Comparison of ENCODE assay signal across 23 cellular contexts in genomic region chr4:7503597-7503996, GRCh38.
DNase-seq lines count a peak whose midpoint lies in the region; ATAC-seq and TF ChIP-seq lines count a peak whose summit lies in the region.
"Had no signal": no experiment of that assay in that cellular context is flagged by ENCODE, and none has a peak within 500 bp of the region (broad histone marks: within the 10 kb centered on the region; RNA-seq: fewer than 3 reads in every experiment).

No MANE protein-coding gene starts in this region.

- H3K27me3 ChIP-seq in BLaER1, result no peaks in the 10 kb centered on the region
- H3K27me3 ChIP-seq in BLaER1 treated with 17β-estradiol and CSF1 and Interleukin-3, amounts not matched to agents 10 nM and 100 nM, result peaks cover 0 to 82% (median 0%) of the 10 kb centered on the region in 11 experiments; a peak in 7 of 22 replicates
- H3K27me3 ChIP-seq in tibial artery, result peaks cover 0 to 10% of the 10 kb centered on the region in 2 donors

- H3K9me3 ChIP-seq in BLaER1 (no peaks in the 10 kb centered on the region), tibial artery (no peaks in the 10 kb centered on the region)
- H3K9me3 ChIP-seq in BLaER1 treated with 17β-estradiol and CSF1 and Interleukin-3, amounts not matched to agents 10 nM and 100 nM (replicated peaks in 1 of 11), result no peaks in the 10 kb centered on the region
- H3K9me3 ChIP-seq: SJSA1 had no signal

- peaks cover 48% of the 10 kb centered on the region for H3K4me1 Mint-ChIP-seq in glutamatergic neuron (ENCODE audit: low read depth, unreplicated experiment)
- H3K4me1 Mint-ChIP-seq: CD14-positive monocyte had no signal

- peak; percentile 46 for DNase-seq in NCI-H2171 (lab: John Stamatoyannopoulos, UW)
- DNase-seq in glutamatergic neuron, result no peak
- DNase-seq in tibial artery, result no peak
- no peak for DNase-seq in activated naive CD4-positive, alpha-beta T cell treated with anti-CD3 and anti-CD28 coated beads, Interleukin-2, amount 50 U/mL, for 72 hours (ENCODE audit: low spot score in 2 of 2)
- DNase-seq: CD8-positive, alpha-beta memory T cell; DMS 273 treated with DMSO at 0.1 percent for 48 hours; DMS79; GF-D8; KBM-7; MV-4-11; NCI-H1694 treated with DMSO at 0.1 percent for 48 hours; NCI-H2081 treated with DMSO at 0.1 percent for 48 hours; NCI-H2227 treated with DMSO at 0.1 percent for 48 hours; NCI-H510A; PC-3; Right ventricle myocardium superior; T-helper 1 cell had no signal

- no peaks in the 10 kb centered on the region for H3K36me3 Mint-ChIP-seq in glutamatergic neuron (ENCODE audit: unreplicated experiment)
- no peaks in the 10 kb centered on the region for H3K36me3 Mint-ChIP-seq in activated naive CD4-positive, alpha-beta T cell treated with anti-CD3 and anti-CD28 coated beads, Interleukin-2, amount 50 U/mL, for 72 hours
- H3K36me3 Mint-ChIP-seq: CD14-positive monocyte; CD8-positive, alpha-beta memory T cell had no signal

- H4K20me1 ChIP-seq in BLaER1, result peaks cover 39% of the 10 kb centered on the region
- peaks cover 0 to 50% (median 5%) of the 10 kb centered on the region in 11 experiments; a peak in 9 of 22 replicates for H4K20me1 ChIP-seq in BLaER1 treated with 17β-estradiol and CSF1 and Interleukin-3, amounts not matched to agents 10 nM and 100 nM

- H3K27me3 Mint-ChIP-seq in glutamatergic neuron (ENCODE audit: unreplicated experiment), result peaks cover 17% of the 10 kb centered on the region

- H3K27ac Mint-ChIP-seq in glutamatergic neuron (ENCODE audit: unreplicated experiment), result peak overlapping the region; percentile 54
- H3K27ac Mint-ChIP-seq in activated naive CD4-positive, alpha-beta T cell treated with anti-CD3 and anti-CD28 coated beads, Interleukin-2, amount 50 U/mL, for 72 hours, result no peak overlapping the region
- H3K27ac Mint-ChIP-seq: CD14-positive monocyte had no signal

- peaks cover 22% of the 10 kb centered on the region for H3K9me3 Mint-ChIP-seq in glutamatergic neuron (ENCODE audit: unreplicated experiment)
- no peaks in the 10 kb centered on the region for H3K9me3 Mint-ChIP-seq in activated naive CD4-positive, alpha-beta T cell treated with anti-CD3 and anti-CD28 coated beads, Interleukin-2, amount 50 U/mL, for 72 hours
- H3K9me3 Mint-ChIP-seq: CD14-positive monocyte; CD8-positive, alpha-beta memory T cell had no signal

- H3K36me3 ChIP-seq in BLaER1, result no peaks in the 10 kb centered on the region
- no peaks in the 10 kb centered on the region for H3K36me3 ChIP-seq in BLaER1 treated with 17β-estradiol and CSF1 and Interleukin-3, amounts not matched to agents 10 nM and 100 nM
- no peaks in the 10 kb centered on the region for H3K36me3 ChIP-seq in tibial artery
- H3K36me3 ChIP-seq: SJSA1 had no signal

- TF ChIP-seq CTCF in glutamatergic neuron (IDR thresholded peaks at IDR 0.05; ENCODE audit: partially characterized antibody, unreplicated experiment) (no peak), tibial artery (IDR thresholded peaks at IDR 0.05) (no peak)

- peak overlapping the region; percentile 94 for H3K4me2 ChIP-seq in BLaER1
- H3K4me2 ChIP-seq in BLaER1 treated with 17β-estradiol and CSF1 and Interleukin-3, amounts not matched to agents 10 nM and 100 nM, result peak overlapping the region in 10 of 11 experiments; percentile 42 to 99 (median 89); a peak in 19 of 22 replicates

- H3K4me3 ChIP-seq in BLaER1 (no peak overlapping the region), tibial artery (no peak overlapping the region)
- H3K4me3 ChIP-seq in BLaER1 treated with 17β-estradiol and CSF1 and Interleukin-3, amounts not matched to agents 10 nM and 100 nM, result no peak overlapping the region
- H3K4me3 ChIP-seq: SJSA1 had no signal

- intact Hi-C loops in tibial artery (cut with DNase I; ENCODE audit: low total_unique reads), result no loop called here

- peaks cover 100% of the 10 kb centered on the region for H3K4me1 ChIP-seq in BLaER1
- H3K4me1 ChIP-seq in BLaER1 treated with 17β-estradiol and CSF1 and Interleukin-3, amounts not matched to agents 10 nM and 100 nM, result peaks cover 63 to 100% (median 100%) of the 10 kb centered on the region in 10 experiments
- peaks cover 0 to 19% (median 6%) of the 10 kb centered on the region in 4 donors for H3K4me1 ChIP-seq in tibial artery
- H3K4me1 ChIP-seq: SJSA1 had no signal

- H3K27ac ChIP-seq in BLaER1, result peak overlapping the region; percentile 69
- peak overlapping the region in 5 of 11 experiments; percentile 12 to 66 (median 54); a peak in 8 of 22 replicates for H3K27ac ChIP-seq in BLaER1 treated with 17β-estradiol and CSF1 and Interleukin-3, amounts not matched to agents 10 nM and 100 nM
- no peak overlapping the region for H3K27ac ChIP-seq in tibial artery
- H3K27ac ChIP-seq: SJSA1 had no signal

- H3K4me3 Mint-ChIP-seq in glutamatergic neuron (ENCODE audit: unreplicated experiment), result peak overlapping the region; percentile 66
- H3K4me3 Mint-ChIP-seq: CD14-positive monocyte; CD8-positive, alpha-beta memory T cell had no signal

- H3K9ac ChIP-seq in BLaER1, result peak overlapping the region; percentile 42
- H3K9ac ChIP-seq in BLaER1 treated with 17β-estradiol and CSF1 and Interleukin-3, amounts not matched to agents 10 nM and 100 nM, result peak overlapping the region in 5 of 11 experiments; percentile 3 to 62 (median 49); a peak in 9 of 22 replicates

- ATAC-seq in activated naive CD4-positive, alpha-beta T cell treated with anti-CD3 and anti-CD28 coated beads, Interleukin-2, amount 50 U/mL, for 72 hours, result no peak
- no peak for ATAC-seq in HG03432 (IDR thresholded peaks at IDR 0.05; ENCODE audit: unreplicated experiment)
- ATAC-seq in HG03460 (IDR thresholded peaks at IDR 0.05; ENCODE audit: unreplicated experiment), result no peak
- ATAC-seq: PC-3 had no signal
